ENCODE assay signal across 21 cellular contexts in genomic region chr15:43095243-43095642, GRCh38.
DNase-seq lines count a peak whose midpoint lies in the region; ATAC-seq and TF ChIP-seq lines count a peak whose summit lies in the region.
"Had no signal": no experiment of that assay in that cellular context is flagged by ENCODE, and none has a peak within 500 bp of the region (broad histone marks: within the 10 kb centered on the region; RNA-seq: fewer than 3 reads in every experiment).

No MANE protein-coding gene starts in this region.

- no peak overlapping the region for H3K4me3 Mint-ChIP-seq in stimulated activated naive CD8-positive, alpha-beta T cell treated with anti-CD3 and anti-CD28 coated beads, Interleukin-15, Interleukin-2, amounts not matched to agents 100 ng/mL and 50 ng/mL, for 24 hours
- no peak overlapping the region for H3K4me3 Mint-ChIP-seq in stimulated activated naive CD8-positive, alpha-beta T cell treated with anti-CD3 and anti-CD28 coated beads, Interleukin-15, amount 100 ng/mL, for 72 hours
- H3K4me3 Mint-ChIP-seq: activated CD8-positive, alpha-beta memory T cell treated with anti-CD3 and anti-CD28 coated beads, Interleukin-2, amount 10 ng/mL, durations not matched to agents 7 days and 5 days; CD14-positive monocyte; immature natural killer cell; T-helper 1 cell treated with Interleukin-12 subunit alpha and Interleukin-12 subunit beta and Interleukin-4 antibody, amounts not matched to agents 30 μg/mL and 1 μg/mL, for 36 hours had no signal

- H3K27me3 Mint-ChIP-seq in stimulated activated naive CD8-positive, alpha-beta T cell treated with anti-CD3 and anti-CD28 coated beads, Interleukin-15, Interleukin-2, amounts not matched to agents 100 ng/mL and 50 ng/mL, for 24 hours: no peaks in the 10 kb centered on the region
- H3K27me3 Mint-ChIP-seq in stimulated activated naive CD8-positive, alpha-beta T cell treated with anti-CD3 and anti-CD28 coated beads, Interleukin-15, amount 100 ng/mL, for 72 hours: no peaks in the 10 kb centered on the region
- H3K27me3 Mint-ChIP-seq: activated CD8-positive, alpha-beta memory T cell treated with anti-CD3 and anti-CD28 coated beads, Interleukin-2, amount 10 ng/mL, durations not matched to agents 7 days and 5 days had no signal

- H3K36me3 Mint-ChIP-seq in stimulated activated naive CD8-positive, alpha-beta T cell treated with anti-CD3 and anti-CD28 coated beads, Interleukin-15, Interleukin-2, amounts not matched to agents 100 ng/mL and 50 ng/mL, for 24 hours (ENCODE audit: low read depth): peaks cover 57% of the 10 kb centered on the region

- ATAC-seq in stimulated activated naive CD8-positive, alpha-beta T cell treated with anti-CD3 and anti-CD28 coated beads, Interleukin-15, amount 100 ng/mL, for 72 hours: no peak
- no peak for ATAC-seq in SK-N-SH treated with all-trans-retinoic acid at 6 μM for 48 hours
- ATAC-seq in HG03045 (IDR thresholded peaks at IDR 0.05; ENCODE audit: unreplicated experiment): no peak
- no peak for ATAC-seq in HG02798 (IDR thresholded peaks at IDR 0.05; ENCODE audit: poor library complexity, unreplicated experiment)
- ATAC-seq: activated CD8-positive, alpha-beta memory T cell treated with anti-CD3 and anti-CD28 coated beads, Interleukin-2, amount 10 ng/mL, durations not matched to agents 7 days and 5 days; HCT116 had no signal

- DNase-seq in stimulated activated naive CD8-positive, alpha-beta T cell treated with anti-CD3 and anti-CD28 coated beads, Interleukin-15, amount 100 ng/mL, for 72 hours: no peak
- DNase-seq in amniotic epithelial cell (ENCODE audit: low read depth) (peak; percentile 95), hepatic stellate cell (ENCODE audit: low spot score) (peak; percentile 37)
- DNase-seq in activated effector memory CD4-positive, alpha-beta T cell treated with anti-CD3 and anti-CD28 coated beads, Interleukin-2, amount 50 U/mL, for 16 hours: no peak
- DNase-seq: activated CD8-positive, alpha-beta memory T cell treated with anti-CD3 and anti-CD28 coated beads, Interleukin-2, amount 10 ng/mL, durations not matched to agents 7 days and 5 days; cortex of kidney; DMS79; glutamatergic neuron; immature natural killer cell; MG63; NCI-H1694 treated with DMSO at 0.1 percent for 48 hours; NCI-H510A; retina; SIG-M5 had no signal

- H3K27ac Mint-ChIP-seq in stimulated activated naive CD8-positive, alpha-beta T cell treated with anti-CD3 and anti-CD28 coated beads, Interleukin-15, Interleukin-2, amounts not matched to agents 100 ng/mL and 50 ng/mL, for 24 hours: peak overlapping the region; percentile 58
- no peak overlapping the region for H3K27ac Mint-ChIP-seq in stimulated activated naive CD8-positive, alpha-beta T cell treated with anti-CD3 and anti-CD28 coated beads, Interleukin-15, amount 100 ng/mL, for 72 hours
- H3K27ac Mint-ChIP-seq: activated CD8-positive, alpha-beta memory T cell treated with anti-CD3 and anti-CD28 coated beads, Interleukin-2, amount 10 ng/mL, durations not matched to agents 7 days and 5 days; CD14-positive monocyte; T-helper 1 cell treated with Interleukin-12 subunit alpha and Interleukin-12 subunit beta and Interleukin-4 antibody, amounts not matched to agents 30 μg/mL and 1 μg/mL, for 36 hours had no signal

- peaks cover 60% of the 10 kb centered on the region for H3K4me1 Mint-ChIP-seq in stimulated activated naive CD8-positive, alpha-beta T cell treated with anti-CD3 and anti-CD28 coated beads, Interleukin-15, Interleukin-2, amounts not matched to agents 100 ng/mL and 50 ng/mL, for 24 hours (ENCODE audit: low read depth)
- peaks cover 46% of the 10 kb centered on the region for H3K4me1 Mint-ChIP-seq in stimulated activated naive CD8-positive, alpha-beta T cell treated with anti-CD3 and anti-CD28 coated beads, Interleukin-15, amount 100 ng/mL, for 72 hours

- H3K9me3 Mint-ChIP-seq in stimulated activated naive CD8-positive, alpha-beta T cell treated with anti-CD3 and anti-CD28 coated beads, Interleukin-15, Interleukin-2, amounts not matched to agents 100 ng/mL and 50 ng/mL, for 24 hours: no peaks in the 10 kb centered on the region
- no peaks in the 10 kb centered on the region for H3K9me3 Mint-ChIP-seq in stimulated activated naive CD8-positive, alpha-beta T cell treated with anti-CD3 and anti-CD28 coated beads, Interleukin-15, amount 100 ng/mL, for 72 hours
- H3K9me3 Mint-ChIP-seq: immature natural killer cell; T-helper 1 cell treated with Interleukin-12 subunit alpha and Interleukin-12 subunit beta and Interleukin-4 antibody, amounts not matched to agents 30 μg/mL and 1 μg/mL, for 36 hours had no signal

TF ChIP-seq in SK-N-SH treated with all-trans-retinoic acid at 6 μM for 48 hours, 23 proteins besides CTCF, POLR2A, EP300 and RAD21:
- TF ChIP-seq TSHZ2 (CRISPR knock-in tag; IDR thresholded peaks at IDR 0.05) (no peak), ISL1 (CRISPR knock-in tag; IDR thresholded peaks at IDR 0.05) (no peak)

Comparison
In these comparisons a context has a peak if more than half of its experiments do, and no peak if none do; other contexts are left out.
1. DNase-seq: peak in amniotic epithelial cell (single experiment) and hepatic stellate cell (single experiment); none in stimulated activated naive CD8-positive, alpha-beta T cell treated with anti-CD3 and anti-CD28 coated beads, Interleukin-15, amount 100 ng/mL, for 72 hours (0 of 2) and activated effector memory CD4-positive, alpha-beta T cell treated with anti-CD3 and anti-CD28 coated beads, Interleukin-2, amount 50 U/mL, for 16 hours (single experiment).